ENCODE assay signal across 17 cellular contexts in the genomic region with DNA sequence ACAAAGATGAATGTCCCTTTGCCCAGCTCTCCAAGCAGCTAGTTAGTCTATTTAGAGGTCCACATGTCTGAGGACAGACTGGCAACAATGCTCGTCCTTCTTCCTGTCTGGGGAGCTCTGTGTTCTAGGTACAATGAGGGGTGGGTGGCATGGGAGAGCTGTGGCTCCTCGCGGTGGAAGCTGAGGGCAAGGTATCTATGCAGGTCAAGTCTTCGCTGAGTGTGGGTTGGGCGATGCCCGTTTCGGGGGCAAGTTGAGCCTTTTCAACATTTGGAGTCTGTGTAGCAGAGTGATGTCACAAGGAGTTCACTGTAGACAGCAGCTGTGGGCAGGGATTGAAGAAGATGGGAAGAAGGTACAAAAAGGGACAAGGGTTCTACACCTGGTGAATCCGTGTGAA.
A peak's percentile ranks its signal among the peaks of the same experiment; 100 is the strongest.
DNase-seq lines count a peak whose midpoint lies in the region; ATAC-seq and TF ChIP-seq lines count a peak whose summit lies in the region.
"Had no signal": no experiment of that assay in that cellular context is flagged by ENCODE, and none has a peak within 500 bp of the region (broad histone marks: within the 10 kb centered on the region; RNA-seq: fewer than 3 reads in every experiment).

No MANE protein-coding gene starts in this region.

- H3K27me3 ChIP-seq in right atrium auricular region (no peaks in the 10 kb centered on the region), testis (no peaks in the 10 kb centered on the region)

- WGBS in testis, 2 donors, result 91 to 95% methylated on average over 8 of the region's 8 CpGs

- peaks cover 18 to 29% of the 10 kb centered on the region in 2 donors for H3K27me3 Mint-ChIP-seq in stimulated activated naive B cell treated with anti-CD40 and anti-IgM and Interleukin-4, amounts not matched to agents 10 μg/mL and 1 μg/mL and 100 μg/mL, for 72 hours

- H3K36me3 Mint-ChIP-seq in stimulated activated naive B cell treated with anti-CD40 and anti-IgM and Interleukin-4, amounts not matched to agents 10 μg/mL and 1 μg/mL and 100 μg/mL, for 72 hours, result no peaks in the 10 kb centered on the region

- TF ChIP-seq CTCF in right atrium auricular region (IDR thresholded peaks at IDR 0.05) (no peak), testis (IDR thresholded peaks at IDR 0.05) (no peak)

- intact Hi-C loops in cardiac septum (cut with DNase I), result no loop called here
- intact Hi-C loops in testis (cut with DNase I; ENCODE audit: low total_unique reads), result no loop called here

- H3K9me3 Mint-ChIP-seq in stimulated activated naive B cell treated with anti-CD40 and anti-IgM and Interleukin-4, amounts not matched to agents 10 μg/mL and 1 μg/mL and 100 μg/mL, for 72 hours, result no peaks in the 10 kb centered on the region
- H3K9me3 Mint-ChIP-seq: CD4-positive, alpha-beta T cell; H9 had no signal

- H3K36me3 ChIP-seq in right atrium auricular region (no peaks in the 10 kb centered on the region), testis (ENCODE audit: low read depth, missing control alignments) (no peaks in the 10 kb centered on the region)

- no peak overlapping the region for H3K4me3 Mint-ChIP-seq in stimulated activated naive B cell treated with anti-CD40 and anti-IgM and Interleukin-4, amounts not matched to agents 10 μg/mL and 1 μg/mL and 100 μg/mL, for 72 hours
- H3K4me3 Mint-ChIP-seq: CD4-positive, alpha-beta T cell; H9 had no signal

- H3K9me3 ChIP-seq in right atrium auricular region (no peaks in the 10 kb centered on the region), testis (no peaks in the 10 kb centered on the region)
- H3K9me3 ChIP-seq: A549 had no signal

- DNase-seq in cardiac septum (ENCODE audit: low spot score) (peak; percentile 46), right atrium auricular region (ENCODE audit: low spot score) (no peak), mesenteric fat pad (ENCODE audit: low spot score) (peak; percentile 75), testis (peak; percentile 6), NCI-H345 treated with DMSO at 0.1 percent for 48 hours (lab: John Stamatoyannopoulos, UW; ENCODE audit: unreplicated experiment) (no peak)
- DNase-seq in stimulated activated naive B cell treated with anti-CD40 and anti-IgM and Interleukin-4, amounts not matched to agents 10 μg/mL and 1 μg/mL and 100 μg/mL, for 72 hours, result no peak
- DNase-seq: AML-193, DMS153, DMS79, GDM1, H9 had no signal

- H3K27ac ChIP-seq in right atrium auricular region (no peak overlapping the region), cingulate gyrus (ENCODE audit: low read depth, low read length) (peak overlapping the region; percentile 21), testis (no peak overlapping the region)
- H3K27ac ChIP-seq: 22Rv1, A549, C4-2B had no signal

- H3K4me3 ChIP-seq in right atrium auricular region, result no peak overlapping the region
- no peak overlapping the region for H3K4me3 ChIP-seq in testis
- H3K4me3 ChIP-seq: A549 had no signal

- ATAC-seq in GM18861 (IDR thresholded peaks at IDR 0.05; ENCODE audit: unreplicated experiment), result no peak
- ATAC-seq in stimulated activated naive B cell treated with anti-CD40 and anti-IgM and Interleukin-4, amounts not matched to agents 10 μg/mL and 1 μg/mL and 100 μg/mL, for 72 hours (replicated peaks), result no peak
- ATAC-seq: A549 had no signal

- no peak for TF ChIP-seq POLR2A in testis (IDR thresholded peaks at IDR 0.05)

- no peaks in the 10 kb centered on the region for H3K4me1 Mint-ChIP-seq in stimulated activated naive B cell treated with anti-CD40 and anti-IgM and Interleukin-4, amounts not matched to agents 10 μg/mL and 1 μg/mL and 100 μg/mL, for 72 hours

- no peak overlapping the region for H3K27ac Mint-ChIP-seq in stimulated activated naive B cell treated with anti-CD40 and anti-IgM and Interleukin-4, amounts not matched to agents 10 μg/mL and 1 μg/mL and 100 μg/mL, for 72 hours
- H3K27ac Mint-ChIP-seq: CD4-positive, alpha-beta T cell; H9 had no signal

- H3K4me1 ChIP-seq in right atrium auricular region (no peaks in the 10 kb centered on the region), testis (peaks cover 13% of the 10 kb centered on the region)
- H3K4me1 ChIP-seq: A549 had no signal

Comparison
In these comparisons a context has a peak if more than half of its experiments do, and no peak if none do; other contexts are left out.
1. DNase-seq: peak in cardiac septum (single experiment), mesenteric fat pad (single experiment) and testis (single experiment); none in right atrium auricular region (single experiment), NCI-H345 treated with DMSO at 0.1 percent for 48 hours (single experiment) and stimulated activated naive B cell treated with anti-CD40 and anti-IgM and Interleukin-4, amounts not matched to agents 10 μg/mL and 1 μg/mL and 100 μg/mL, for 72 hours (single experiment).